Comparison of ENCODE assay signal across 22 cellular contexts in the genomic region with DNA sequence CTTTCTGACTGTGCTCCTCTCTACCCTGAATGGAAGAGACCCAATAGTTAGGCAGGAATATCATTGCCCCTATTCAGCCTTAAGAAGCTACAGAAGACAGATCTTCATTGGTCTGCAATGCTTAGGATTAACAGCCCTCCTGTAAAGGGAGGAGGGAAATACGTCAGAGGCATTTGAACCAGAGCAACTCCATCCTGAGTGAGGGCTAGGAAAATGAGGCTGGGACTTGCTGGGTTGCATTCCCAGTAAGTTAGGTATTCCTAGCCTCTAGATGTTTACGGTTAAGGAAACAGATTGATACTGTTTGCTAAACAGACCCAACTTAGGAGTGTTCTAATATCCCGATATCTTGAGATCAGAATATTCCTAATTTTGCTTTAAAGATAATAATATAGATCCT.
DNase-seq lines count a peak whose midpoint lies in the region; ATAC-seq, FAIRE-seq and TF ChIP-seq lines count a peak whose summit lies in the region.
"Had no signal": no experiment of that assay in that cellular context is flagged by ENCODE, and none has a peak within 500 bp of the region (broad histone marks: within the 10 kb centered on the region; RNA-seq: fewer than 3 reads in every experiment).

No MANE protein-coding gene starts in this region.

- no peak overlapping the region for H3K4me3 ChIP-seq in astrocyte (ENCODE audit: insufficient read depth, low read depth, low read length)
- H3K4me3 ChIP-seq in mesendoderm (ENCODE audit: low read length), result no peak overlapping the region
- H3K4me3 ChIP-seq: A549; BLaER1 treated with 17β-estradiol and CSF1 and Interleukin-3, amounts not matched to agents 10 nM and 100 nM had no signal

- H2BK5ac ChIP-seq in mesendoderm (ENCODE audit: low read length), result no peak overlapping the region

- no peaks in the 10 kb centered on the region for H3K4me1 ChIP-seq in astrocyte (ENCODE audit: insufficient read depth, low read length)
- H3K4me1 ChIP-seq in mesendoderm (ENCODE audit: control insufficient read depth, low read depth, low read length), result no peaks in the 10 kb centered on the region
- H3K4me1 ChIP-seq: A549, Caco-2 had no signal

- H2AFZ ChIP-seq in astrocyte (ENCODE audit: low read depth, low read length), result no peak overlapping the region

- H4K5ac ChIP-seq in mesendoderm (ENCODE audit: low read length), result no peak overlapping the region

- no peak overlapping the region for H4K8ac ChIP-seq in mesendoderm (ENCODE audit: low read depth, low read length)

- H4K20me1 ChIP-seq in astrocyte (ENCODE audit: insufficient read depth, low read length), result no peaks in the 10 kb centered on the region
- H4K20me1 ChIP-seq: BLaER1 treated with 17β-estradiol and CSF1 and Interleukin-3, amounts not matched to agents 10 nM and 100 nM had no signal

- H2BK15ac ChIP-seq in mesendoderm (replicated peaks; ENCODE audit: low read depth), result no peak overlapping the region

- no peak overlapping the region for H3K18ac ChIP-seq in mesendoderm (ENCODE audit: low read length)

- no peak for TF ChIP-seq CTCF in astrocyte (IDR thresholded peaks at IDR 0.05; ENCODE audit: insufficient read depth, low read depth, low read length)

- H3K9ac ChIP-seq in astrocyte (ENCODE audit: low read length) (no peak overlapping the region), mesendoderm (ENCODE audit: low read length) (no peak overlapping the region)
- H3K9ac ChIP-seq: BLaER1 treated with 17β-estradiol and CSF1 and Interleukin-3, amounts not matched to agents 10 nM and 100 nM had no signal

- H3K36me3 Mint-ChIP-seq in astrocyte (ENCODE audit: low read depth, unreplicated experiment), result no peaks in the 10 kb centered on the region
- H3K36me3 Mint-ChIP-seq: CD8-positive, alpha-beta T cell had no signal

- H3K9me3 ChIP-seq in astrocyte (ENCODE audit: insufficient read depth, low read depth, low read length), result no peaks in the 10 kb centered on the region
- H3K9me3 ChIP-seq: A549, Caco-2 had no signal

- no peak overlapping the region for H3K27ac ChIP-seq in astrocyte (ENCODE audit: low read depth, low read length)
- H3K27ac ChIP-seq in mesendoderm (ENCODE audit: low read depth, low read length), result no peak overlapping the region
- H3K27ac ChIP-seq: 22Rv1; A549; BLaER1 treated with 17β-estradiol and CSF1 and Interleukin-3, amounts not matched to agents 10 nM and 100 nM; C4-2B had no signal

- H3K56ac ChIP-seq in mesendoderm (ENCODE audit: low read length), result no peak overlapping the region

- no CpG with 5 or more reads among the region's 3 CpGs for WGBS in mesendoderm (ENCODE audit: extremely low coverage, insufficient coverage, low lambda C conversion rate)

- no peaks in the 10 kb centered on the region for H3K79me1 ChIP-seq in mesendoderm (ENCODE audit: low read length)

- ATAC-seq in GM21381 (IDR thresholded peaks at IDR 0.05; ENCODE audit: unreplicated experiment), result no peak
- ATAC-seq: A549; CD8-positive, alpha-beta T cell had no signal

- peaks cover 10% of the 10 kb centered on the region for H3K9me3 Mint-ChIP-seq in astrocyte (ENCODE audit: unreplicated experiment)

- DNase-seq in ELF-1 (ENCODE audit: low read depth, low spot score), result peak; percentile 70
- no peak for DNase-seq in astrocyte (ENCODE audit: low read depth)
- no peak for DNase-seq in mesendoderm
- DNase-seq in EL, result no peak
- no peak for DNase-seq in SW 1271 (lab: John Stamatoyannopoulos, UW)
- DNase-seq: AML-193; Caco-2; Calu3; CD4-positive, alpha-beta T cell; CD8-positive, alpha-beta T cell; DMS79 treated with DMSO at 0.1 percent for 48 hours; GF-D8 had no signal

- no peak overlapping the region for H3K4me3 Mint-ChIP-seq in astrocyte (ENCODE audit: unreplicated experiment)
- H3K4me3 Mint-ChIP-seq: B cell; CD4-positive, alpha-beta T cell; CD8-positive, alpha-beta T cell had no signal

- peaks cover 3% of the 10 kb centered on the region for H3K4me1 Mint-ChIP-seq in astrocyte (ENCODE audit: low read depth, unreplicated experiment)
- H3K4me1 Mint-ChIP-seq: B cell had no signal

- H2BK120ac ChIP-seq in mesendoderm (ENCODE audit: low read depth, low read length), result no peak overlapping the region

- H3K4me2 ChIP-seq in astrocyte (ENCODE audit: low read length), result no peak overlapping the region
- H3K4me2 ChIP-seq in mesendoderm (ENCODE audit: low read length), result no peak overlapping the region
- H3K4me2 ChIP-seq: A549; BLaER1 treated with 17β-estradiol and CSF1 and Interleukin-3, amounts not matched to agents 10 nM and 100 nM had no signal

- no peaks in the 10 kb centered on the region for H3K27me3 Mint-ChIP-seq in astrocyte (ENCODE audit: low read depth, unreplicated experiment)
- H3K27me3 Mint-ChIP-seq: B cell; CD4-positive, alpha-beta T cell had no signal

- H3K23ac ChIP-seq in mesendoderm (ENCODE audit: low read length), result no peak overlapping the region

- no peaks in the 10 kb centered on the region for H3K36me3 ChIP-seq in astrocyte (ENCODE audit: insufficient read depth, low read length)
- no peaks in the 10 kb centered on the region for H3K36me3 ChIP-seq in mesendoderm (ENCODE audit: control insufficient read depth, insufficient read depth, low read length)
- H3K36me3 ChIP-seq: BLaER1 treated with 17β-estradiol and CSF1 and Interleukin-3, amounts not matched to agents 10 nM and 100 nM had no signal

- peak overlapping the region; percentile 16 for H3K4ac ChIP-seq in mesendoderm (ENCODE audit: low read depth, low read length)

- H3K79me2 ChIP-seq in astrocyte (ENCODE audit: insufficient read depth, low read length) (no peaks in the 10 kb centered on the region), mesendoderm (ENCODE audit: control insufficient read depth, insufficient read depth, low read length) (no peaks in the 10 kb centered on the region)

- H3K27me3 ChIP-seq in astrocyte (ENCODE audit: insufficient read depth, low read length) (no peaks in the 10 kb centered on the region), mesendoderm (ENCODE audit: insufficient read depth, low read length, poor library complexity) (no peaks in the 10 kb centered on the region)
- H3K27me3 ChIP-seq: BLaER1 treated with 17β-estradiol and CSF1 and Interleukin-3, amounts not matched to agents 10 nM and 100 nM had no signal

- FAIRE-seq in astrocyte (lab: Jason Lieb, UNC), result peak; percentile 9
- FAIRE-seq: A549, D721Med, G401.6, GM12891, GM19239 had no signal

- H3K27ac Mint-ChIP-seq in astrocyte (ENCODE audit: unreplicated experiment), result no peak overlapping the region
- H3K27ac Mint-ChIP-seq: B cell; CD4-positive, alpha-beta T cell; CD8-positive, alpha-beta T cell had no signal

- no peak overlapping the region for H2AK5ac ChIP-seq in mesendoderm (ENCODE audit: low read length)
